17 cellular contexts compared by ENCODE assay signal in the genomic region with DNA sequence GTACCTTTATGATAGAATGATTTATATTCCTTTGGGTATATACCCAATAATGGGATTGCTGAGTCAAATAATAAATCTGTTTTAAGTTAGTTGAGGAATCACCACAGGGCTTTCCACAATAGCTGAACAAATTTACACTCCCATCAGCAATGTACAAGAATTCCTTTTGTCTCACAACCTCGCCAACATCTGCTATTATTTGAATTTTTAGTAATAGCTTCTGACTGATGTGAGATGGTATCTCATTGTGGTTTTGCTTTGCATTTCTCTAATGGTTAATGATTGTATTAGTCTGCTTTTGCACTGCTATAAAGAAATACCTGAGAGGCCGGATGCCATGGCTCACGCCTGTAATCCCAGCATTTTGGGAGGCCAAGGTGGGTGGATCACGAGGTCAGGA.
DNase-seq lines count a peak whose midpoint lies in the region; FAIRE-seq and TF ChIP-seq lines count a peak whose summit lies in the region.
"Had no signal": no experiment of that assay in that cellular context is flagged by ENCODE, and none has a peak within 500 bp of the region (broad histone marks: within the 10 kb centered on the region; RNA-seq: fewer than 3 reads in every experiment).

No MANE protein-coding gene starts in this region.

- no peaks in the 10 kb centered on the region for H4K20me1 ChIP-seq in astrocyte (ENCODE audit: insufficient read depth, low read length)

- H2AFZ ChIP-seq in astrocyte (ENCODE audit: low read depth, low read length) = no peak overlapping the region

- H3K9me3 ChIP-seq in astrocyte (ENCODE audit: insufficient read depth, low read depth, low read length) = no peaks in the 10 kb centered on the region
- H3K9me3 ChIP-seq: BE2C had no signal

- no peaks in the 10 kb centered on the region for H3K36me3 ChIP-seq in astrocyte (ENCODE audit: insufficient read depth, low read length)
- H3K36me3 ChIP-seq: BE2C had no signal

- H3K4me2 ChIP-seq in astrocyte (ENCODE audit: low read length) = no peak overlapping the region

- no peak for FAIRE-seq in astrocyte (lab: Jason Lieb, UNC)
- FAIRE-seq: A204.1, G401.6, GM12891 had no signal

- peaks cover 9% of the 10 kb centered on the region for H3K9me3 Mint-ChIP-seq in astrocyte (ENCODE audit: unreplicated experiment)

- no peaks in the 10 kb centered on the region for H3K27me3 Mint-ChIP-seq in astrocyte (ENCODE audit: low read depth, unreplicated experiment)

- DNase-seq in EH (ENCODE audit: low read depth) (peak; percentile 49), NCI-H526 treated with DMSO at 0.1 percent for 48 hours (lab: John Stamatoyannopoulos, UW) (peak; percentile 7), astrocyte (ENCODE audit: low read depth) (peak; percentile 37), NCI-H226 (no peak), NCI-H2196 (lab: John Stamatoyannopoulos, UW; ENCODE audit: unreplicated experiment) (no peak), NCI-H2171 (lab: John Stamatoyannopoulos, UW) (no peak)
- DNase-seq in NK-92 treated with Interleukin-12 subunit alpha and Interleukin-12 subunit beta, amount 100 ng/mL, for 24 hours (lab: John Stamatoyannopoulos, UW) = no peak
- DNase-seq: BE2C; Caco-2; CD8-positive, alpha-beta T cell; DMS 273 treated with DMSO at 0.1 percent for 48 hours; HCEC 1CT had no signal

- H3K36me3 Mint-ChIP-seq in astrocyte (ENCODE audit: low read depth, unreplicated experiment) = no peaks in the 10 kb centered on the region
- H3K36me3 Mint-ChIP-seq: CD14-positive monocyte; CD8-positive, alpha-beta T cell had no signal

- no peaks in the 10 kb centered on the region for H3K4me1 ChIP-seq in astrocyte (ENCODE audit: insufficient read depth, low read length)
- H3K4me1 ChIP-seq: BE2C, Caco-2 had no signal

- no peaks in the 10 kb centered on the region for H3K79me2 ChIP-seq in astrocyte (ENCODE audit: insufficient read depth, low read length)

- H3K27ac ChIP-seq in astrocyte (ENCODE audit: low read depth, low read length) = no peak overlapping the region
- H3K27ac ChIP-seq: HL-60 had no signal

- H3K27ac Mint-ChIP-seq in astrocyte (ENCODE audit: unreplicated experiment) = no peak overlapping the region
- H3K27ac Mint-ChIP-seq: CD8-positive, alpha-beta T cell had no signal

- no peak overlapping the region for H3K4me3 ChIP-seq in astrocyte (ENCODE audit: insufficient read depth, low read depth, low read length)

- H3K4me1 Mint-ChIP-seq in astrocyte (ENCODE audit: low read depth, unreplicated experiment) = no peaks in the 10 kb centered on the region
- H3K4me1 Mint-ChIP-seq: CD14-positive monocyte had no signal

- H3K4me3 Mint-ChIP-seq in astrocyte (ENCODE audit: unreplicated experiment) = no peak overlapping the region
- H3K4me3 Mint-ChIP-seq: CD14-positive monocyte; CD8-positive, alpha-beta T cell had no signal

- no peaks in the 10 kb centered on the region for H3K27me3 ChIP-seq in astrocyte (ENCODE audit: insufficient read depth, low read length)
- H3K27me3 ChIP-seq: BE2C had no signal

- TF ChIP-seq CTCF in astrocyte (IDR thresholded peaks at IDR 0.05; ENCODE audit: insufficient read depth, low read depth, low read length) = no peak

- no peak overlapping the region for H3K9ac ChIP-seq in astrocyte (ENCODE audit: low read length)

Comparison
In these comparisons a context has a peak if more than half of its experiments do, and no peak if none do; other contexts are left out.
1. DNase-seq: peak in EH (single experiment), NCI-H526 treated with DMSO at 0.1 percent for 48 hours (single experiment) and astrocyte (single experiment); none in NCI-H226 (single experiment), NK-92 treated with Interleukin-12 subunit alpha and Interleukin-12 subunit beta, amount 100 ng/mL, for 24 hours (single experiment), NCI-H2196 (single experiment) and NCI-H2171 (single experiment).